ENCODE assay signal across 26 cellular contexts in the genomic region with DNA sequence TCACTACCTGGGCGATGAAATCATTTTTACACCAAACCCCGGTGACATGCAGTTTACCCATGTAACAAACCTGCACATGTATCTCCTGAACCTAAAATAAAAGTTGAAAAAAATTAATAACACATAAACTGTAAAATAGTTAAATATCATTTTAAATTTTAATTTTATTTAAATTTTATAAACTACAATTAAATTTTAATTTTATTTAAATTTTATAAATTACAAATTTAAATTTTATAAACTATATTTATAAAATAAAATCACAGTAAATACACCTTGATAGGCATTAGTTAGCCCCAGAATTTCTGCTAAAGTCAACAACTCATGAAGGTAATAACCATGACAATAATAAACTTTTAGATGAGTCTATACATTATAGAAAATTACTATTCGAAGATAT.
DNase-seq lines count a peak whose midpoint lies in the region; ATAC-seq, FAIRE-seq and TF ChIP-seq lines count a peak whose summit lies in the region.
"Had no signal": no experiment of that assay in that cellular context is flagged by ENCODE, and none has a peak within 500 bp of the region (broad histone marks: within the 10 kb centered on the region; RNA-seq: fewer than 3 reads in every experiment).

No MANE protein-coding gene starts in this region.

- no peaks in the 10 kb centered on the region for H3K27me3 ChIP-seq in upper lobe of left lung
- H3K27me3 ChIP-seq: BE2C; BLaER1 treated with 17β-estradiol and CSF1 and Interleukin-3, amounts not matched to agents 10 nM and 100 nM had no signal

- H3K9me3 ChIP-seq in kidney (ENCODE audit: control insufficient read depth in 1 of 2, low read length in 2 of 2) (no peaks in the 10 kb centered on the region), upper lobe of left lung (no peaks in the 10 kb centered on the region)
- H3K9me3 ChIP-seq: A549, BE2C, HAP-1 had no signal

- 57 to 60% methylated on average over 3 of the region's 3 CpGs for WGBS in upper lobe of left lung, 2 donors

- H3K4me3 ChIP-seq in kidney (ENCODE audit: low read length in 2 of 2), result no peak overlapping the region
- no peak overlapping the region for H3K4me3 ChIP-seq in upper lobe of left lung
- H3K4me3 ChIP-seq: A549; BLaER1 treated with 17β-estradiol and CSF1 and Interleukin-3, amounts not matched to agents 10 nM and 100 nM; HAP-1 had no signal

- H3K27ac ChIP-seq in kidney (ENCODE audit: low read depth in 2 of 2, low read length in 2 of 2) (no peak overlapping the region), upper lobe of left lung (no peak overlapping the region)
- H3K27ac ChIP-seq: 22Rv1; A549; BLaER1 treated with 17β-estradiol and CSF1 and Interleukin-3, amounts not matched to agents 10 nM and 100 nM had no signal

- TF ChIP-seq EP300 in upper lobe of left lung (IDR thresholded peaks at IDR 0.05), result no peak

- H3K36me3 ChIP-seq in kidney (ENCODE audit: control insufficient read depth in 1 of 2, insufficient read depth in 2 of 2, low read length in 2 of 2) (no peaks in the 10 kb centered on the region), upper lobe of left lung (no peaks in the 10 kb centered on the region)
- H3K36me3 ChIP-seq: BE2C; BLaER1 treated with 17β-estradiol and CSF1 and Interleukin-3, amounts not matched to agents 10 nM and 100 nM; HAP-1 had no signal

- no peak for ATAC-seq in GM21360 (IDR thresholded peaks at IDR 0.05; ENCODE audit: unreplicated experiment)
- ATAC-seq in GM18519 (IDR thresholded peaks at IDR 0.05; ENCODE audit: low FRiP score, unreplicated experiment), result no peak
- no peak for ATAC-seq in upper lobe of left lung (ENCODE audit: low FRiP score in 2 of 2)
- ATAC-seq: A549 had no signal

- H3K9ac ChIP-seq in kidney (ENCODE audit: low read length in 2 of 2), result no peak overlapping the region
- H3K9ac ChIP-seq: BLaER1 treated with 17β-estradiol and CSF1 and Interleukin-3, amounts not matched to agents 10 nM and 100 nM had no signal

- DNase-seq in RCC 7860 (ENCODE audit: low spot score), result no peak
- DNase-seq in kidney, result no peak
- no peak for DNase-seq in NCI-H1105 treated with DMSO at 0.1 percent for 48 hours (lab: John Stamatoyannopoulos, UW)
- DNase-seq in upper lobe of left lung, result no peak
- DNase-seq: ACHN; AML-193; BE2C; CD4-positive, alpha-beta T cell; CD8-positive, alpha-beta memory T cell; DMS 273 treated with DMSO at 0.1 percent for 48 hours; DMS79; GF-D8; GOT3; HFFc6 had no signal

- no peak for TF ChIP-seq POLR2A in upper lobe of left lung (IDR thresholded peaks at IDR 0.05)

- H3K4me1 ChIP-seq in kidney (ENCODE audit: control insufficient read depth in 1 of 2, insufficient read depth in 1 of 2, low read depth in 1 of 2, low read length in 2 of 2), result no peaks in the 10 kb centered on the region
- no peaks in the 10 kb centered on the region for H3K4me1 ChIP-seq in upper lobe of left lung
- H3K4me1 ChIP-seq: A549; BE2C; BLaER1 treated with 17β-estradiol and CSF1 and Interleukin-3, amounts not matched to agents 10 nM and 100 nM; HAP-1 had no signal

- FAIRE-seq in A204.1 (lab: Jason Lieb, UNC) (peak; percentile 91), RCC 7860 (lab: Jason Lieb, UNC) (peak; percentile 74), colon (lab: Jason Lieb, UNC) (peak; percentile 49), kidney (lab: Jason Lieb, UNC) (peak; percentile 93)
- FAIRE-seq: A549, GM12891, GM18507, GM19239, H54 had no signal

- no peak for TF ChIP-seq CTCF in kidney (IDR thresholded peaks at IDR 0.05; ENCODE audit: borderline replicate concordance, extremely low read depth, insufficient read depth)
- TF ChIP-seq CTCF in upper lobe of left lung (IDR thresholded peaks at IDR 0.05), result no peak

- intact Hi-C loops in kidney (cut with DNase I), result no loop called here
